Comparison of ENCODE assay signal across 7 cellular contexts in genomic region chr2:23112517-23112916, GRCh38.
"Had no signal": no experiment of that assay in that cellular context is flagged by ENCODE, and none has a peak within 500 bp of the region (broad histone marks: within the 10 kb centered on the region; RNA-seq: fewer than 3 reads in every experiment).

No MANE protein-coding gene starts in this region.

- ATAC-seq: K562 had no signal

- H3K4me2 ChIP-seq: KMS-11 had no signal

- H3K4me3 ChIP-seq: K562 had no signal

- H3K9ac ChIP-seq: KMS-11 had no signal

- FAIRE-seq: HTR-8/SVneo, K562 had no signal

- H3K27ac ChIP-seq: HL-60, KMS-11 had no signal

- DNase-seq: IMR-90, KBM-7, KG1 had no signal
